20 cellular contexts compared by ENCODE assay signal in the genomic region with DNA sequence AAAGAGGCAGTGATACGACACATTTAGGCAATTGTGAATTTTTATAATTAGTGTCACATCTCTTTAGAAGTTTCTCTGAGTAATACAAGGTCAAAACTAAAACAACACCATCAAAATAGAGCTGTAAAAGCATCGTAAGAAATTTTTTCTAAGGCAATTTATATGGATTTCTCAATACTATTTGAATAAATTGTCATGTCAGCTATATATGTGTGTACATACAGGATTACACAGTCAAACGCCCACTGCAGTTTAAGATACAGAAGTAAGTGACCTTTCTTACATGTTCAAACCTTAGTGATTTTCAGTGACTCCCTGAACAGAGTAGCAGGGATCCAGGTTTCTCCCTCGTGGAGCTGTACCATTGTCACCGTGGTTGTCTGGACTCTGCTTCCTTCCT.
"Had no signal": no experiment of that assay in that cellular context is flagged by ENCODE, and none has a peak within 500 bp of the region (broad histone marks: within the 10 kb centered on the region; RNA-seq: fewer than 3 reads in every experiment).

No MANE protein-coding gene starts in this region.

- ATAC-seq: foreskin keratinocyte, left colon had no signal

- H3K27ac ChIP-seq: coronary artery, foreskin keratinocyte, hepatocyte, right atrium auricular region, upper lobe of left lung, uterus had no signal

- H3K79me2 ChIP-seq: hepatocyte had no signal

- H3K4me1 ChIP-seq: foreskin keratinocyte, right atrium auricular region, upper lobe of left lung, uterus had no signal

- H2AFZ ChIP-seq: hepatocyte had no signal

- FAIRE-seq: endothelial cell of umbilical vein, kidney had no signal

- H3K9me3 Mint-ChIP-seq: endodermal cell, naive B cell, nephron had no signal

- H3K4me2 ChIP-seq: hepatocyte, smooth muscle cell had no signal

- H3K27me3 ChIP-seq: foreskin keratinocyte, hepatocyte, right atrium auricular region, upper lobe of left lung, uterus had no signal

- H3K36me3 Mint-ChIP-seq: naive B cell had no signal

- H3K4me1 Mint-ChIP-seq: naive B cell had no signal

- H3K27ac Mint-ChIP-seq: endodermal cell, naive B cell had no signal

- H3K9me3 ChIP-seq: right atrium auricular region, upper lobe of left lung, uterus had no signal

- H3K36me3 ChIP-seq: right atrium auricular region, upper lobe of left lung, uterus had no signal

- H3K4me3 Mint-ChIP-seq: endodermal cell, naive B cell, nephron had no signal

- DNase-seq: effector CD4-positive, alpha-beta T cell; endodermal cell; erythroblast; foreskin keratinocyte; head of caudate nucleus; kidney; left colon; mesendoderm; naive B cell; posterior cingulate gyrus; stimulated activated CD4-positive, alpha-beta T cell treated with anti-CD3 and anti-CD28 coated beads, Interleukin-2, amount 100 ng/mL, for 48 hours; stimulated activated naive CD4-positive, alpha-beta T cell treated with Interleukin-2 at 50 U/mL for 16 hours; upper lobe of left lung; uterus had no signal

- H3K4me3 ChIP-seq: coronary artery, hepatocyte, right atrium auricular region, smooth muscle cell, upper lobe of left lung, uterus had no signal
